Comparison of ENCODE assay signal across 18 cellular contexts in the genomic region with DNA sequence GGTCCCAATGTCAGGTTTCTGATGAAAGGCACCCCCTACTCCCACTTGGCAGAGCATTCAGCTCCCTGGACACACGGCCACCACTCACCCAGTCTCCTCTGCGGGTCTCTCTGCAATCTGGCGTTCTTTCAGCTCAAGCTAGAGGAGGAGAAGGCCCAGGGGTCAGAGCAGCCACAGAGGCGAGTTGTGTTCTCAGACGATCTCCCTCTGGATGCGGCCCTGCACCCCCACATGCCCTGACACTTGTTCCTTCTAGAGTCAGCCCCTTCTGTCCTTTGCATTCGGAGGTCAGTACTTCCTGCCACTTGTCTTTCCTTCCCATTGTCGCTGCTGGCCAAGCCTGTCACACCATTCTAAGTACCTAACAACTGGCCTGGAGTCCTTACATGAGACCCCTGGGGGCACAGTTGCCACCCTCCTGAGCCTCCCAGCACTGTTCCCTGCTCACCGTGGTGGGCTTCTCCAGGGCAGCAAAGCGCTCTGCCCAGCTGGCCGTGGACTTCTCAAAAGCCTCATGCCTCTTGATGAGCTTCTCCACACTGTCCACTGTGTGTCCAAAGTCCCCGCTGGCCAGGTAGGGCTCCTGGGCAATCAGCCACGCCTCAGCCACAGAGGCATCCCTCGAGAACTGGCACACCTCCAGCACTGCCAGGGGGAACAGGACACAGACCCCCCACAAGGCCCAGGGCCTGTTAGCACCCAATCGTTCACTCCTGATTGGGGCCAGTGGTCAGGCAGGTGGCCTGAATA.
DNase-seq lines count a peak whose midpoint lies in the region; ATAC-seq, FAIRE-seq and TF ChIP-seq lines count a peak whose summit lies in the region.
"Had no signal": no experiment of that assay in that cellular context is flagged by ENCODE, and none has a peak within 500 bp of the region (broad histone marks: within the 10 kb centered on the region; RNA-seq: fewer than 3 reads in every experiment).

No MANE protein-coding gene starts in this region.

- no peak for TF ChIP-seq RAD21 in HepG2 (CRISPR knock-in tag; IDR thresholded peaks at IDR 0.05)

- H3K9ac ChIP-seq in HepG2 (ENCODE audit: insufficient read depth, low read depth, low read length) (no peak overlapping the region), mammary epithelial cell (ENCODE audit: insufficient read depth, low read length) (no peak overlapping the region)

- POLR2A ChIA-PET in HEK293 (lab: Yijun Ruan, JAX) (interaction anchor here (0.6 kb wide), 1 partner anchor 18 kb away, joined by 3 read pairs; no protein-coding TSS in a partner anchor), HepG2 (lab: Yijun Ruan, JAX) (interaction anchor here (0.9 kb wide), 1 partner anchor 9 kb away, joined by 4 read pairs; no protein-coding TSS in a partner anchor)

- H3K9me3 ChIP-seq in HEK293 (ENCODE audit: control insufficient read depth, insufficient read depth, low read depth, low read length) = no peaks in the 10 kb centered on the region
- H3K9me3 ChIP-seq in T-helper 17 cell (ENCODE audit: control insufficient read depth, low read length, poor library complexity, severe bottlenecking) = no peaks in the 10 kb centered on the region
- no peaks in the 10 kb centered on the region for H3K9me3 ChIP-seq in HepG2 (ENCODE audit: low read length)
- H3K9me3 ChIP-seq in mammary epithelial cell (replicated peaks; ENCODE audit: insufficient read depth, low read length) = no peaks in the 10 kb centered on the region

- ATAC-seq in T-helper 17 cell (no peak), HepG2 (no peak)
- ATAC-seq in stimulated activated effector memory CD8-positive, alpha-beta T cell treated with anti-CD3 and anti-CD28 coated beads, Interleukin-12 subunit alpha, Interleukin-12 subunit beta, amount 100 ng/mL, for 72 hours = no peak
- ATAC-seq: K562 had no signal

- intact Hi-C loops in HepG2 (cut with micrococcal nuclease; ENCODE audit: unreplicated experiment) = no loop called here
- intact Hi-C loops in mammary epithelial cell (cut with micrococcal nuclease) = loop anchor here (10.0 kb wide), 1 partner anchor 263 kb away; the partner anchor contains the start of genes ZBTB1 and ZBTB25

- H3K36me3 ChIP-seq in HEK293 (ENCODE audit: control insufficient read depth in 2 of 2, insufficient read depth in 1 of 2, low read length in 2 of 2) = peaks cover 6 to 26% of the 10 kb centered on the region in 2 experiments; a peak in 2 of 3 replicates
- H3K36me3 ChIP-seq in HepG2 (replicated peaks in 1 of 2; ENCODE audit: control insufficient read depth in 1 of 2, insufficient read depth in 2 of 2, low read length in 2 of 2) = no peaks in the 10 kb centered on the region
- no peaks in the 10 kb centered on the region for H3K36me3 ChIP-seq in mammary epithelial cell (ENCODE audit: insufficient read depth, low read length)

- no peaks in the 10 kb centered on the region for H3K27me3 Mint-ChIP-seq in T-helper 17 cell

- dilution Hi-C loops in mammary epithelial cell (cut with HindIII; ENCODE audit: low sequenced_read_pairs) = no loop called here

- H3K4me1 ChIP-seq in HEK293 (ENCODE audit: control insufficient read depth, insufficient read depth, low read length) (peaks cover 6% of the 10 kb centered on the region; the same call in 1 of the 2 replicates), HepG2 (ENCODE audit: insufficient read depth, low read length) (peaks cover 20% of the 10 kb centered on the region), mammary epithelial cell (ENCODE audit: insufficient read depth, low read length) (peaks cover 25% of the 10 kb centered on the region)

- TF ChIP-seq EP300 in HepG2 (IDR thresholded peaks at IDR 0.05; ENCODE audit: low read depth in 2 of 2, low read length in 2 of 2) = no peak
- TF ChIP-seq EP300 in HepG2 (CRISPR knock-in tag; IDR thresholded peaks at IDR 0.05; ENCODE audit: borderline replicate concordance) = no peak

- BruUV-seq in HepG2 (replicated peaks; lab: Mats Ljungman, UMichigan) (no TSS peak), mammary epithelial cell (replicated peaks; lab: Mats Ljungman, UMichigan) (no TSS peak)

- DNase-seq in T-helper 17 cell (no peak), HepG2 (ENCODE audit: low spot score) (no peak), H4 (ENCODE audit: low spot score) (no peak), ecto neural progenitor cell (ENCODE audit: low spot score) (no peak), mammary epithelial cell (no peak)
- DNase-seq in stimulated activated effector memory CD8-positive, alpha-beta T cell treated with anti-CD3 and anti-CD28 coated beads, Interleukin-12 subunit alpha, Interleukin-12 subunit beta, amount 100 ng/mL, for 72 hours (ENCODE audit: low spot score in 2 of 2) = no peak
- DNase-seq: Calu3; CD4-positive, CD25-positive, alpha-beta regulatory T cell; GOT3; MV-4-11; NCI-H1417; NCI-H2029; NCI-H2171; NCI-H446 treated with DMSO at 0.1 percent for 48 hours had no signal

- TF ChIP-seq CTCF in HEK293 (tag by site-specific recombination; IDR thresholded peaks at IDR 0.05) = no peak
- TF ChIP-seq CTCF in HepG2 (CRISPR knock-in tag; IDR thresholded peaks at IDR 0.05) = no peak
- TF ChIP-seq CTCF in mammary epithelial cell (conservative IDR thresholded peaks at IDR 0.05 in 1 of 2, IDR thresholded peaks at IDR 0.05 in 1 of 2; ENCODE audit: extremely low read depth in 1 of 2, insufficient read depth in 1 of 2, low read depth in 1 of 2, low read length in 2 of 2) = no peak

- H3K79me2 ChIP-seq in HepG2 (ENCODE audit: insufficient read depth, low read length) (no peaks in the 10 kb centered on the region), mammary epithelial cell (ENCODE audit: insufficient read depth, low read length) (no peaks in the 10 kb centered on the region)

- H2AFZ ChIP-seq in HepG2 (ENCODE audit: low read length) (no peak overlapping the region), mammary epithelial cell (ENCODE audit: low read depth, low read length) (no peak overlapping the region)

- H3K27ac Mint-ChIP-seq in T-helper 17 cell = peak overlapping the region; percentile 21
- peak overlapping the region; percentile 60 for H3K27ac Mint-ChIP-seq in stimulated activated effector memory CD8-positive, alpha-beta T cell treated with anti-CD3 and anti-CD28 coated beads, Interleukin-12 subunit alpha, Interleukin-12 subunit beta, amount 100 ng/mL, for 72 hours
- H3K27ac Mint-ChIP-seq: B cell; CD4-positive, CD25-positive, alpha-beta regulatory T cell had no signal

- H3K4me2 ChIP-seq in HepG2 (ENCODE audit: low read depth, low read length) (peak overlapping the region; percentile 45; the same call in 1 of the 2 replicates), mammary epithelial cell (ENCODE audit: insufficient read depth, low read depth, low read length) (no peak overlapping the region)

- H3K9me3 Mint-ChIP-seq in stimulated activated effector memory CD8-positive, alpha-beta T cell treated with anti-CD3 and anti-CD28 coated beads, Interleukin-12 subunit alpha, Interleukin-12 subunit beta, amount 100 ng/mL, for 72 hours = no peaks in the 10 kb centered on the region
- H3K9me3 Mint-ChIP-seq: CD4-positive, CD25-positive, alpha-beta regulatory T cell had no signal

- H3K4me1 Mint-ChIP-seq in T-helper 17 cell = peaks cover 48% of the 10 kb centered on the region
- H3K4me1 Mint-ChIP-seq in stimulated activated effector memory CD8-positive, alpha-beta T cell treated with anti-CD3 and anti-CD28 coated beads, Interleukin-12 subunit alpha, Interleukin-12 subunit beta, amount 100 ng/mL, for 72 hours = peaks cover 41% of the 10 kb centered on the region

- no peak overlapping the region for H3K4me3 ChIP-seq in HEK293 (ENCODE audit: low read depth, low read length)
- peak overlapping the region in 1 of 3 experiments; percentile 16; a peak in 1 of 6 replicates for H3K4me3 ChIP-seq in HepG2 (replicated peaks in 1 of 3; ENCODE audit: insufficient read depth in 1 of 3, low read depth in 2 of 3, low read length in 3 of 3)
- no peak overlapping the region for H3K4me3 ChIP-seq in mammary epithelial cell (replicated peaks in 1 of 3; ENCODE audit: insufficient read depth in 1 of 3, low read depth in 2 of 3, low read length in 3 of 3)
- H3K4me3 ChIP-seq: K562 had no signal

- CTCF ChIA-PET in HEK293 (lab: Yijun Ruan, JAX) (interaction anchor here (0.7 to 3.0 kb wide), 5 partner anchors 8 to 96 kb away, joined by 3 to 25 read pairs (median 3); no protein-coding TSS in a partner anchor), HepG2 (lab: Yijun Ruan, JAX; ENCODE audit: low intra/inter-chr PET ratio, low total read pairs) (no interaction called here), mammary epithelial cell (lab: Charles Lee; ENCODE audit: low non-redundant PET) (no interaction called here)

- no peak for FAIRE-seq in HepG2 (lab: Jason Lieb, UNC)
- FAIRE-seq: K562 had no signal

- TF ChIP-seq POLR2A in HepG2 (IDR thresholded peaks at IDR 0.05; ENCODE audit: insufficient read depth in 1 of 2, low read depth in 2 of 2, low read length in 2 of 2) = no peak

- H3K27ac ChIP-seq in HEK293 (ENCODE audit: extremely low read depth, low read depth, low read length) (no peak overlapping the region), HepG2 (ENCODE audit: extremely low read length, insufficient read depth, low read length) (no peak overlapping the region), mammary epithelial cell (ENCODE audit: insufficient read depth, low read depth, low read length) (no peak overlapping the region)
- H3K27ac ChIP-seq: HL-60 had no signal

- in situ Hi-C loops in HepG2 (cut with HindIII; ENCODE audit: extremely low pct_ligation_motif_present, low pct_unique_long_range_greater_than_20kb) = no loop called here
- in situ Hi-C loops in mammary epithelial cell (cut with MboI; ENCODE audit: low sequenced_read_pairs in 2 of 2) = loop anchor here in 1 of 2 donors (25.0 kb wide), 1 partner anchor 255 kb away; the partner anchor contains the start of genes ZBTB1 and ZBTB25

- no peak overlapping the region for H3K4me3 Mint-ChIP-seq in T-helper 17 cell
- H3K4me3 Mint-ChIP-seq in stimulated activated effector memory CD8-positive, alpha-beta T cell treated with anti-CD3 and anti-CD28 coated beads, Interleukin-12 subunit alpha, Interleukin-12 subunit beta, amount 100 ng/mL, for 72 hours = no peak overlapping the region
- H3K4me3 Mint-ChIP-seq: B cell had no signal

- H3K27me3 ChIP-seq in HepG2 (ENCODE audit: control insufficient read depth in 1 of 2, insufficient read depth in 2 of 2, low read length in 2 of 2) (peaks cover 4 to 30% of the 10 kb centered on the region in 2 experiments; a peak in 4 of 5 replicates), mammary epithelial cell (ENCODE audit: insufficient read depth, low read length) (no peaks in the 10 kb centered on the region)

- H3K36me3 Mint-ChIP-seq in T-helper 17 cell (ENCODE audit: low read depth) = no peaks in the 10 kb centered on the region
- H3K36me3 Mint-ChIP-seq in stimulated activated effector memory CD8-positive, alpha-beta T cell treated with anti-CD3 and anti-CD28 coated beads, Interleukin-12 subunit alpha, Interleukin-12 subunit beta, amount 100 ng/mL, for 72 hours = no peaks in the 10 kb centered on the region
- H3K36me3 Mint-ChIP-seq: CD4-positive, CD25-positive, alpha-beta regulatory T cell had no signal

- WGBS in HepG2 (ENCODE audit: low lambda C conversion rate) = 10% methylated on average over 8 of the region's 15 CpGs
- 77% methylated on average over 15 of the region's 15 CpGs for WGBS in mammary epithelial cell (ENCODE audit: low coverage, missing lambda C conversion rate)

- H4K20me1 ChIP-seq in HepG2 (ENCODE audit: insufficient read depth, low read length) (no peaks in the 10 kb centered on the region), mammary epithelial cell (ENCODE audit: insufficient read depth, low read length) (no peaks in the 10 kb centered on the region)
